19 cellular contexts compared by ENCODE assay signal in genomic region chr3:60573494-60573893, GRCh38.
A peak's percentile ranks its signal among the peaks of the same experiment; 100 is the strongest.
DNase-seq lines count a peak whose midpoint lies in the region; ATAC-seq and TF ChIP-seq lines count a peak whose summit lies in the region.
"Had no signal": no experiment of that assay in that cellular context is flagged by ENCODE, and none has a peak within 500 bp of the region (broad histone marks: within the 10 kb centered on the region; RNA-seq: fewer than 3 reads in every experiment).

No MANE protein-coding gene starts in this region.

- peak overlapping the region; percentile 74 for H3K18ac ChIP-seq in neuronal stem cell (ENCODE audit: low read length)

- H4K91ac ChIP-seq in neuronal stem cell (ENCODE audit: low read depth, low read length, poor library complexity) = no peak overlapping the region

- H3K4me3 Mint-ChIP-seq in chondrocyte (ENCODE audit: unreplicated experiment) = no peak overlapping the region
- H3K4me3 Mint-ChIP-seq: stimulated activated effector memory CD8-positive, alpha-beta T cell treated with anti-CD3 and anti-CD28 coated beads, Interleukin-12 subunit alpha, Interleukin-12 subunit beta, amount 100 ng/mL, for 72 hours; T-helper 2 cell treated with Interferon-gamma antibody and Interleukin-4, amounts not matched to agents 5 μg/mL and 100 μg/mL, for 36 hours had no signal

- H3K4me1 Mint-ChIP-seq in chondrocyte (ENCODE audit: low read depth) = peaks cover 6% of the 10 kb centered on the region
- H3K4me1 Mint-ChIP-seq: stimulated activated effector memory CD8-positive, alpha-beta T cell treated with anti-CD3 and anti-CD28 coated beads, Interleukin-12 subunit alpha, Interleukin-12 subunit beta, amount 100 ng/mL, for 72 hours had no signal

- no peaks in the 10 kb centered on the region for H3K79me2 ChIP-seq in OCI-LY3 (ENCODE audit: low read length)

- no peaks in the 10 kb centered on the region for H3K36me3 ChIP-seq in OCI-LY3 (replicated peaks; ENCODE audit: low read depth, low read length)
- no peaks in the 10 kb centered on the region for H3K36me3 ChIP-seq in neuronal stem cell (replicated peaks in 1 of 2; ENCODE audit: control insufficient read depth in 2 of 2, insufficient read depth in 2 of 2, low read length in 2 of 2)
- H3K36me3 ChIP-seq in mucosa of descending colon (ENCODE audit: low read depth) = no peaks in the 10 kb centered on the region
- H3K36me3 ChIP-seq: BLaER1 treated with 17β-estradiol and CSF1 and Interleukin-3, amounts not matched to agents 10 nM and 100 nM; thoracic aorta had no signal

- no peak overlapping the region for H2BK15ac ChIP-seq in neuronal stem cell (ENCODE audit: low read length)

- H3K4ac ChIP-seq in neuronal stem cell (ENCODE audit: low read length) = no peak overlapping the region

- H3K9me3 Mint-ChIP-seq in chondrocyte (ENCODE audit: low read depth) = no peaks in the 10 kb centered on the region
- H3K9me3 Mint-ChIP-seq: activated T-helper 2 cell treated with anti-CD3 and anti-CD28 coated beads, Interferon-gamma antibody, Interleukin-2, Interleukin-4, amounts not matched to agents 10 μg/mL and 5 μg/mL and 100 μg/mL, durations not matched to agents 14 hours and 24 hours and 36 hours; stimulated activated effector memory CD8-positive, alpha-beta T cell treated with anti-CD3 and anti-CD28 coated beads, Interleukin-12 subunit alpha, Interleukin-12 subunit beta, amount 100 ng/mL, for 72 hours; T-helper 2 cell treated with Interferon-gamma antibody and Interleukin-4, amounts not matched to agents 5 μg/mL and 100 μg/mL, for 36 hours had no signal

- DNase-seq in EH (ENCODE audit: low read depth) = peak; percentile 60
- no peak for DNase-seq in chondrocyte (ENCODE audit: low spot score)
- DNase-seq in neuronal stem cell (ENCODE audit: low spot score) = no peak
- DNase-seq in mucosa of descending colon = no peak
- no peak for DNase-seq in middle frontal gyrus (ENCODE audit: extremely low spot score, low spot score)
- DNase-seq: foreskin fibroblast, Karpas-422, NCI-H1417 treated with DMSO at 0.1 percent for 48 hours, NCI-H345, posterior cingulate gyrus had no signal

- peak overlapping the region; percentile 48 for H3K4me3 ChIP-seq in OCI-LY3 (ENCODE audit: low read length)
- H3K4me3 ChIP-seq in neuronal stem cell (ENCODE audit: low read length in 2 of 2) = no peak overlapping the region
- no peak overlapping the region for H3K4me3 ChIP-seq in mucosa of descending colon
- H3K4me3 ChIP-seq: BLaER1 treated with 17β-estradiol and CSF1 and Interleukin-3, amounts not matched to agents 10 nM and 100 nM; thoracic aorta had no signal

- no peak overlapping the region for H4K8ac ChIP-seq in neuronal stem cell (ENCODE audit: low read depth, low read length)

- no peaks in the 10 kb centered on the region for H3K27me3 Mint-ChIP-seq in chondrocyte (ENCODE audit: low read depth)

- peaks cover 17% of the 10 kb centered on the region; the same call in 1 of the 2 replicates for H3K27me3 ChIP-seq in OCI-LY3 (ENCODE audit: low read depth, low read length)
- H3K27me3 ChIP-seq in neuronal stem cell (ENCODE audit: control insufficient read depth in 3 of 3, insufficient read depth in 3 of 3, low read depth in 1 of 3, low read length in 3 of 3) = no peaks in the 10 kb centered on the region
- H3K27me3 ChIP-seq: BLaER1 treated with 17β-estradiol and CSF1 and Interleukin-3, amounts not matched to agents 10 nM and 100 nM had no signal

- H3K23ac ChIP-seq in neuronal stem cell (ENCODE audit: low read depth, low read length, poor library complexity) = no peak overlapping the region

- H3K14ac ChIP-seq in neuronal stem cell (ENCODE audit: low read length) = no peak overlapping the region

- no peak overlapping the region for H2AK5ac ChIP-seq in neuronal stem cell (ENCODE audit: low read depth, low read length)

- H3K9ac ChIP-seq in OCI-LY3 (ENCODE audit: low read length) (0 out of 2 replicates have a peak overlapping the region, but pooled peaks have one; percentile 2), neuronal stem cell (ENCODE audit: low read depth, low read length, poor library complexity) (no peak overlapping the region)
- H3K9ac ChIP-seq: BLaER1 treated with 17β-estradiol and CSF1 and Interleukin-3, amounts not matched to agents 10 nM and 100 nM had no signal

- H3K9me3 ChIP-seq in OCI-LY3 (ENCODE audit: insufficient read depth, low read length) = no peaks in the 10 kb centered on the region
- no peaks in the 10 kb centered on the region for H3K9me3 ChIP-seq in neuronal stem cell (replicated peaks in 1 of 2; ENCODE audit: control insufficient read depth in 2 of 2, insufficient read depth in 1 of 2, low read depth in 1 of 2, low read length in 2 of 2)
- no peaks in the 10 kb centered on the region for H3K9me3 ChIP-seq in mucosa of descending colon
- H3K9me3 ChIP-seq: BLaER1 treated with 17β-estradiol and CSF1 and Interleukin-3, amounts not matched to agents 10 nM and 100 nM; thoracic aorta had no signal

- H4K20me1 ChIP-seq in OCI-LY3 (ENCODE audit: insufficient read depth, low read length) = no peaks in the 10 kb centered on the region
- H4K20me1 ChIP-seq: BLaER1 treated with 17β-estradiol and CSF1 and Interleukin-3, amounts not matched to agents 10 nM and 100 nM had no signal

- H2BK120ac ChIP-seq in neuronal stem cell (ENCODE audit: low read depth, low read length) = no peak overlapping the region

- H3K79me1 ChIP-seq in neuronal stem cell (ENCODE audit: low read depth, low read length) = no peaks in the 10 kb centered on the region

- no peak overlapping the region for H3K27ac ChIP-seq in OCI-LY3 (ENCODE audit: low read length)
- H3K27ac ChIP-seq in neuronal stem cell (replicated peaks; ENCODE audit: low read length) = no peak overlapping the region
- H3K27ac ChIP-seq: BLaER1 treated with 17β-estradiol and CSF1 and Interleukin-3, amounts not matched to agents 10 nM and 100 nM; thoracic aorta had no signal

- H2AFZ ChIP-seq in OCI-LY3 (ENCODE audit: low read depth, low read length) (no peak overlapping the region), neuronal stem cell (ENCODE audit: low read length) (peak overlapping the region; percentile 49)

- no peak overlapping the region for H2BK5ac ChIP-seq in neuronal stem cell (ENCODE audit: low read length)

- WGBS in neuronal stem cell (ENCODE audit: extremely low coverage in 2 of 2, insufficient read length in 2 of 2, insufficient replicate concordance in 1 of 2), 2 donors = no CpG with 5 or more reads among the region's 9 CpGs

- intact Hi-C loops in mucosa of descending colon (cut with DNase I, micrococcal nuclease) = no loop called here

- no peak for ATAC-seq in mucosa of descending colon
- ATAC-seq in GM19324 (IDR thresholded peaks at IDR 0.05; ENCODE audit: low FRiP score, unreplicated experiment) = no peak
- no peak for ATAC-seq in GM21447 (IDR thresholded peaks at IDR 0.05; ENCODE audit: unreplicated experiment)
- ATAC-seq: HCT116; stimulated activated effector memory CD8-positive, alpha-beta T cell treated with anti-CD3 and anti-CD28 coated beads, Interleukin-12 subunit alpha, Interleukin-12 subunit beta, amount 100 ng/mL, for 72 hours had no signal

- H3K27ac Mint-ChIP-seq in chondrocyte (ENCODE audit: unreplicated experiment) = peak overlapping the region; percentile 9
- H3K27ac Mint-ChIP-seq: activated T-helper 2 cell treated with anti-CD3 and anti-CD28 coated beads, Interferon-gamma antibody, Interleukin-2, Interleukin-4, amounts not matched to agents 10 μg/mL and 5 μg/mL and 100 μg/mL, durations not matched to agents 14 hours and 24 hours and 36 hours; stimulated activated effector memory CD8-positive, alpha-beta T cell treated with anti-CD3 and anti-CD28 coated beads, Interleukin-12 subunit alpha, Interleukin-12 subunit beta, amount 100 ng/mL, for 72 hours; T-helper 2 cell treated with Interferon-gamma antibody and Interleukin-4, amounts not matched to agents 5 μg/mL and 100 μg/mL, for 36 hours had no signal

- TF ChIP-seq CTCF in OCI-LY3 (IDR thresholded peaks at IDR 0.05; ENCODE audit: low read depth, low read length) (no peak), chondrocyte (IDR thresholded peaks at IDR 0.05) (no peak), mucosa of descending colon (IDR thresholded peaks at IDR 0.05) (no peak)

- H3K4me2 ChIP-seq in OCI-LY3 (ENCODE audit: low read length) = peak overlapping the region; percentile 79
- no peak overlapping the region for H3K4me2 ChIP-seq in neuronal stem cell (ENCODE audit: insufficient read depth, low read length, poor library complexity, severe bottlenecking)
- H3K4me2 ChIP-seq: BLaER1 treated with 17β-estradiol and CSF1 and Interleukin-3, amounts not matched to agents 10 nM and 100 nM had no signal

- H3K36me3 Mint-ChIP-seq in chondrocyte (ENCODE audit: low read depth) = no peaks in the 10 kb centered on the region
- H3K36me3 Mint-ChIP-seq: stimulated activated effector memory CD8-positive, alpha-beta T cell treated with anti-CD3 and anti-CD28 coated beads, Interleukin-12 subunit alpha, Interleukin-12 subunit beta, amount 100 ng/mL, for 72 hours had no signal

- H2BK12ac ChIP-seq in neuronal stem cell (ENCODE audit: low read length) = no peak overlapping the region

- peaks cover 33% of the 10 kb centered on the region for H3K4me1 ChIP-seq in OCI-LY3 (ENCODE audit: low read length)
- peaks cover 6 to 14% of the 10 kb centered on the region in 2 donors for H3K4me1 ChIP-seq in neuronal stem cell (ENCODE audit: control insufficient read depth in 2 of 2, insufficient read depth in 1 of 2, low read depth in 1 of 2, low read length in 2 of 2)
- no peaks in the 10 kb centered on the region for H3K4me1 ChIP-seq in mucosa of descending colon (ENCODE audit: low read depth)
- H3K4me1 ChIP-seq: BLaER1 treated with 17β-estradiol and CSF1 and Interleukin-3, amounts not matched to agents 10 nM and 100 nM had no signal
